ENCODE assay signal across 9 cellular contexts in the genomic region with DNA sequence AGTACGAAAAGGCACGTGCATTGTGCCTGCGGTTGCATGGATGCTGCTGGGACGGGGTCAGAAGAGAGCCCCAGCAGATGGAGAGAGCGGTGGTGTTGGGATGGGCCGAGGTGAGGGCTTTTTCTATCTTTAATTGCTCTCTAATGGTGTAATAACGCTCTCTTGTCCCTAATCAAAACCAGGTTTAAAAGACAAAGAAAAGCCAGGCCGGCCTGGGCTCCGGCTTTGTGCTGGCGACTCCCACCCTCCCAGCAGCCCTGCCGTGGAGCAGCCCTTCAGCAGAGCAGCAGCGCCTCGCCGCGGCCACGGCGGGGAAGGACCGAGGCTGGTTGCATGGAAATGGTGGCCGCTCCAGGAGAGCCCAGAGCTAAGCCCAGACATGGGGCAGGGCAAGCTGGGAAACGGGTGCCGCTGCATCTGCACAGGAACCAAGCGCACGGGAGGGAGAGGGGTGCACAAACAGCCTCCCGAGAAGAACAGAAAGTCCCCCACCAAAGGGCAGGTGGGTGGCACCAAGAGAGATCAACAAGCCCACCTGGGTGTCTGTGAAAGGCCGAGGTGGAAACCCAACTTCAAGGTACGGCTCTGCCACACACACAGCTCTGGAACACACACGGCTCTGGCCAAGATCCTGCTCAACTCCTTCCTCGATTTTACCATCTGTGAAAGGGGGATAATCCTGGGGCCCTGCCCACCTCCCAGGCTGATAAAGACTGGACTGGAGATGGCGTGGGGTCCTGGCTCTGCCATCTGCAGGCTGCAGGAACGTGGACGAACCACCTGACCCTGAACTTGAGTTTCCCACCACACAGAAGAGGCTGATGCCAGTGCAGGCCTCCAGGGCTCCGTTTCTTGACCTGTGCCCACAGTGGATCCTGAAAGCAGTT. TPM values are rescaled to one million over a fixed set of nuclear protein-coding genes. Genes with fewer than 3 reads are reported as not detected.
DNase-seq lines count a peak whose midpoint lies in the region; ATAC-seq and TF ChIP-seq lines count a peak whose summit lies in the region.
"Had no signal": no experiment of that assay in that cellular context is flagged by ENCODE, and none has a peak within 500 bp of the region (broad histone marks: within the 10 kb centered on the region; RNA-seq: fewer than 3 reads in every experiment).

No MANE protein-coding gene starts in this region.

- peaks cover 3% of the 10 kb centered on the region for H3K9me3 Mint-ChIP-seq in glutamatergic neuron (ENCODE audit: unreplicated experiment)

- peaks cover 29% of the 10 kb centered on the region for H3K36me3 ChIP-seq in NT2/D1 (ENCODE audit: insufficient read depth, insufficient read length, low read length)

- peak overlapping the region; percentile 70 for H3K4me3 Mint-ChIP-seq in glutamatergic neuron (ENCODE audit: unreplicated experiment)

- H3K4me3 ChIP-seq in NT2/D1 (ENCODE audit: insufficient read length, low read depth) = no peak overlapping the region

- peaks cover 12% of the 10 kb centered on the region for H3K4me1 Mint-ChIP-seq in glutamatergic neuron (ENCODE audit: low read depth, unreplicated experiment)

- H3K27me3 ChIP-seq in NT2/D1 (ENCODE audit: insufficient read depth, insufficient read length) = no peaks in the 10 kb centered on the region

- H3K36me3 Mint-ChIP-seq in glutamatergic neuron (ENCODE audit: unreplicated experiment) = no peaks in the 10 kb centered on the region

- H3K9me3 ChIP-seq in NT2/D1 (ENCODE audit: insufficient read depth, low read length) = no peaks in the 10 kb centered on the region

- H3K9ac ChIP-seq in NT2/D1 (ENCODE audit: insufficient read length, low read depth) = peak overlapping the region; percentile 4

- DNase-seq in CMK (ENCODE audit: low read depth) (peak; percentile 48), NT2/D1 (ENCODE audit: low read depth, low spot score) (peak; percentile 79), glutamatergic neuron (peak; percentile 97), omental fat pad (ENCODE audit: low spot score) (peak; percentile 75), NOMO-1 (lab: John Stamatoyannopoulos, UW; ENCODE audit: unreplicated experiment in 2 of 2) (no peak)
- DNase-seq in activated naive CD4-positive, alpha-beta T cell treated with anti-CD3 and anti-CD28 coated beads, Interleukin-2, amount 50 U/mL, for 16 hours = peak; percentile 42

- no peaks in the 10 kb centered on the region for H3K4me1 ChIP-seq in NT2/D1 (ENCODE audit: insufficient read depth, insufficient read length)

- TF ChIP-seq CTCF in glutamatergic neuron (IDR thresholded peaks at IDR 0.05; ENCODE audit: partially characterized antibody, unreplicated experiment) (peak; percentile 86), omental fat pad (IDR thresholded peaks at IDR 0.05) (peak in 2 of 3 donors; percentile 86 to 90)

- ATAC-seq in GM19395 (IDR thresholded peaks at IDR 0.05; ENCODE audit: unreplicated experiment) (peak; percentile 76), HG03521 (IDR thresholded peaks at IDR 0.05; ENCODE audit: unreplicated experiment) (peak; percentile 80), omental fat pad (ENCODE audit: low FRiP score) (peak; percentile 84)

- peak overlapping the region; percentile 89 for H3K27ac Mint-ChIP-seq in glutamatergic neuron (ENCODE audit: unreplicated experiment)

- no peaks in the 10 kb centered on the region for H3K27me3 Mint-ChIP-seq in glutamatergic neuron (ENCODE audit: unreplicated experiment)

RNA-seq across cellular contexts. Expression of gene HS1BP3, which starts 15.0 kb away (rescaled TPM):
- total RNA-seq in glutamatergic neuron (ENCODE audit: unreplicated experiment) = 23.8 TPM
- total RNA-seq in omental fat pad = 10 to 100 TPM; 17.7 to 30.3 (median 22.8) TPM

RNA-seq across cellular contexts. Expression of gene GDF7, which starts 31.0 kb away (rescaled TPM):
- total RNA-seq in glutamatergic neuron (ENCODE audit: unreplicated experiment) = not detected
- 1 to 10 TPM in 1 of 4 donors, under 1 TPM in 3; 0.12 to 1.1 (median 0.25) TPM for total RNA-seq in omental fat pad
- total RNA-seq: T-helper 1 cell treated with Interleukin-12 subunit alpha and Interleukin-12 subunit beta and Interleukin-4 antibody, amounts not matched to agents 30 ng/mL and 1 ng/mL, for 36 hours had no signal

Comparison
In these comparisons a context has a peak if more than half of its experiments do, and no peak if none do; other contexts are left out.
1. DNase-seq: peak in CMK (single experiment), NT2/D1 (single experiment), activated naive CD4-positive, alpha-beta T cell treated with anti-CD3 and anti-CD28 coated beads, Interleukin-2, amount 50 U/mL, for 16 hours (single experiment), glutamatergic neuron (single experiment) and omental fat pad (single experiment); none in NOMO-1 (0 of 2).
2. Peak in every context shown above with its lines, with median percentiles within 50 percentile points of each other: ATAC-seq.